20 cellular contexts compared by ENCODE assay signal in the genomic region with DNA sequence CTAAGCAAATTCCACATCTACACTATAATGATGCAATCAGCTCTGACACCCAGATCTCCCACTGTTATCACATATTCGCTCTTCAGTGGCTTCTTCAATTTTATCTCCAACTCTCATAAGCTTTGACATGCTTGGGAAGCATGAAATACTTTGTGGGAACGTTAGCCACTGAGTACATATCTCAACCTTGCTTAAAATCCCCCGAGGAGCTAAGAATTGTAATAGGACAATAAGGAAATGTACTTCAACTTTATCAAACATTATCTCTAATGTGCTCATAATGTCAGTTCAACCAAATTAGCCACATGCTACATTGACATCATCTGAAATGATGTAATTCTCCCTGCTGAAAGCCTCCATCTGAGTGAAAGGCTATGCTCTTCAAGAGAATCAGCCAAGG.
"Had no signal": no experiment of that assay in that cellular context is flagged by ENCODE, and none has a peak within 500 bp of the region (broad histone marks: within the 10 kb centered on the region; RNA-seq: fewer than 3 reads in every experiment).

No MANE protein-coding gene starts in this region.

- H3K36me3 ChIP-seq: neutrophil, right atrium auricular region, tibial artery had no signal

- H3K4me1 ChIP-seq: right atrium auricular region, tibial artery had no signal

- H3K9me3 ChIP-seq: neutrophil, right atrium auricular region, tibial artery had no signal

- H3K79me2 ChIP-seq: hepatocyte had no signal

- DNase-seq: effector CD4-positive, alpha-beta T cell; endodermal cell; erythroblast; foreskin melanocyte; head of caudate nucleus; left colon; left ventricle myocardium superior; mesenchymal stem cell; naive thymus-derived CD4-positive, alpha-beta T cell; nephron progenitor cell; posterior cingulate gyrus; stimulated activated CD4-positive, alpha-beta T cell treated with anti-CD3 and anti-CD28 coated beads, Interleukin-4, amount 100 ng/mL, for 24 hours; tibial artery had no signal

- ATAC-seq: left colon; left ventricle myocardium superior; naive thymus-derived CD4-positive, alpha-beta T cell; stimulated activated memory B cell treated with anti-CD40 and anti-IgM and Interleukin-4, amounts not matched to agents 10 μg/mL and 1 μg/mL and 100 μg/mL, for 72 hours had no signal

- H3K4me3 ChIP-seq: coronary artery, hepatocyte, lung, right atrium auricular region, tibial artery had no signal

- H3K27me3 ChIP-seq: hepatocyte, neutrophil, right atrium auricular region, tibial artery had no signal

- H2AFZ ChIP-seq: hepatocyte had no signal

- H3K4me2 ChIP-seq: hepatocyte had no signal

- FAIRE-seq: endothelial cell of umbilical vein had no signal

- H3K27ac ChIP-seq: coronary artery, hepatocyte, neutrophil, right atrium auricular region, tibial artery had no signal
